Comparison of ENCODE assay signal across 9 cellular contexts in the genomic region with DNA sequence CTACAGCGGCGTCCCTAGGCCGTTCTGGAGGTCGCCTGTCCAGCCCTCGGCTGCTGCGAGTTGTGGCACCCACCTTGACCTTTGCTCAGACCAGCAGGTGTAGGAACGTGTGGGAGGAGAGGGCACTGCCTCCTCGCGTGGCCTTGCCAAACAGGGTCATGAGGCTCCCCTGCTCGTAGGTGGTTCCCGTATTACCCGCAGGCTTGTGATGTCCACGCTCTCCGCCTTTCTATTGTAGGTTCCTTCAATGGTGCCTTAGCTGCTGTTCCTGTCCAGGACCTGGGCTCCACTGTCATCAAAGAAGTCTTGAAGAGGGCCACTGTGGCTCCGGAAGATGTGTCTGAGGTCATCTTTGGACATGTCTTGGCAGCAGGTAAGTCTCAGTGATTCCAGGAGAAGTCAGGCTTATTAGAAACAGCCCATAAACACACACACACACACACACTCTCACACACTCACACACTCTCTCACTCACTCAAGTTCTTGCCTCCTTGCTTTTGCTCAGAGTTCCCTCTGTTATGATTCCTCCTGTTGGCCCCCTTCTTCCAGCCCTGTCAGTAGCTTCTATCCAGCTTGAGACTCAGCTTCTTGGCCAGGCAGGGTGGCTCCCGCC. TPM values are rescaled to one million over a fixed set of nuclear protein-coding genes. Genes with fewer than 3 reads are reported as not detected.
A peak's percentile ranks its signal among the peaks of the same experiment; 100 is the strongest.
DNase-seq lines count a peak whose midpoint lies in the region; ATAC-seq and TF ChIP-seq lines count a peak whose summit lies in the region.
"Had no signal": no experiment of that assay in that cellular context is flagged by ENCODE, and none has a peak within 500 bp of the region (broad histone marks: within the 10 kb centered on the region; RNA-seq: fewer than 3 reads in every experiment).

No MANE protein-coding gene starts in this region.

- no peaks in the 10 kb centered on the region for H3K9me3 ChIP-seq in fibroblast of lung (ENCODE audit: control insufficient read depth, insufficient read depth, low read depth, low read length)
- no peaks in the 10 kb centered on the region for H3K9me3 ChIP-seq in neuron (ENCODE audit: low read length)

- H3K9ac ChIP-seq in fibroblast of lung (ENCODE audit: insufficient read depth, low read length), result peak overlapping the region; percentile 90

- CTCF ChIA-PET in WTC11 (lab: Charles Lee), result no interaction called here

- H2AFZ ChIP-seq in fibroblast of lung (ENCODE audit: low read length), result peak overlapping the region; percentile 4
- H2AFZ ChIP-seq in neuron (ENCODE audit: low read depth, low read length), result peak overlapping the region; percentile 89

- H3K4me3 Mint-ChIP-seq in WTC11, result peak overlapping the region; percentile 81

- H3K36me3 ChIP-seq in fibroblast of lung (ENCODE audit: control insufficient read depth, insufficient read depth, low read length), result peaks cover 6% of the 10 kb centered on the region
- H3K36me3 ChIP-seq in neuron (ENCODE audit: insufficient read depth, low read length), result peaks cover 52% of the 10 kb centered on the region

- ATAC-seq in HG03108 (IDR thresholded peaks at IDR 0.05; ENCODE audit: unreplicated experiment) (peak; percentile 2), WTC11 (no peak)

- peak overlapping the region; percentile 77 for H3K4me2 ChIP-seq in fibroblast of lung (ENCODE audit: extremely low read depth, insufficient read depth, low read length)

- peaks cover 34% of the 10 kb centered on the region for H3K4me1 Mint-ChIP-seq in WTC11

- no peaks in the 10 kb centered on the region for H4K20me1 ChIP-seq in fibroblast of lung (ENCODE audit: control insufficient read depth, extremely low read depth, insufficient read depth, low read length)

- no peaks in the 10 kb centered on the region; the same call in 1 of the 2 replicates for H3K27me3 Mint-ChIP-seq in WTC11 (ENCODE audit: low read depth)

- H3K9me3 Mint-ChIP-seq in WTC11, result no peaks in the 10 kb centered on the region

- peak overlapping the region; percentile 91 for H3K27ac ChIP-seq in fibroblast of lung (ENCODE audit: insufficient read depth, low read length)

- H3K27ac Mint-ChIP-seq in WTC11, result peak overlapping the region; percentile 97

- H3K79me2 ChIP-seq in fibroblast of lung (ENCODE audit: control insufficient read depth, insufficient read depth, low read length), result peaks cover 8% of the 10 kb centered on the region

- peaks cover 24% of the 10 kb centered on the region for H3K4me1 ChIP-seq in fibroblast of lung (ENCODE audit: control insufficient read depth, extremely low read depth, insufficient read depth, low read length)
- peaks cover 24% of the 10 kb centered on the region for H3K4me1 ChIP-seq in neuron (ENCODE audit: insufficient read depth, low read length)

- POLR2A ChIA-PET in WTC11 (lab: Charles Lee), result interaction anchor here (1.3 kb wide), 1 partner anchor 36 kb away, joined by 4 read pairs; the partner anchor contains the start of gene WTAP

- peaks cover 55% of the 10 kb centered on the region for H3K36me3 Mint-ChIP-seq in WTC11

- no peaks in the 10 kb centered on the region for H3K27me3 ChIP-seq in fibroblast of lung (ENCODE audit: control insufficient read depth, insufficient read depth, low read length)
- no peaks in the 10 kb centered on the region for H3K27me3 ChIP-seq in neuron (ENCODE audit: insufficient read depth, low read length)

- TF ChIP-seq CTCF in WTC11 (IDR thresholded peaks at IDR 0.05) (no peak), fibroblast of lung (conservative IDR thresholded peaks at IDR 0.05 in 1 of 2, IDR thresholded peaks at IDR 0.05 in 1 of 2; ENCODE audit: low read depth in 1 of 2, low read length in 2 of 2) (no peak)

- peak; percentile 36 for DNase-seq in NCI-H748 (lab: John Stamatoyannopoulos, UW; ENCODE audit: unreplicated experiment)
- no peak for DNase-seq in NCI-H748 treated with DMSO at 0.1 percent for 48 hours (lab: John Stamatoyannopoulos, UW)
- DNase-seq in WTC11 (ENCODE audit: low spot score), result no peak
- DNase-seq in fibroblast of lung (ENCODE audit: low read depth in 2 of 2), result peak in 1 of 2 donors; percentile 3
- DNase-seq in NCI-H1930 (lab: John Stamatoyannopoulos, UW), result no peak
- no peak for DNase-seq in NCI-H2171 (lab: John Stamatoyannopoulos, UW)

- H3K4me3 ChIP-seq in fibroblast of lung (replicated peaks in 1 of 4; ENCODE audit: control extremely low read depth in 1 of 4, insufficient read depth in 1 of 4, low read depth in 3 of 4, low read length in 4 of 4) (peak overlapping the region; percentile 52 to 83 (median 72)), neuron (ENCODE audit: low read length) (peak overlapping the region; percentile 56)

TF ChIP-seq in WTC11, 78 proteins besides CTCF, POLR2A, EP300 and RAD21:
- TF ChIP-seq NFE2L1 (CRISPR knock-in tag; IDR thresholded peaks at IDR 0.05), result 0 out of 2 replicates have a peak, but pooled peaks have one; percentile 32
- TF ChIP-seq PRDM15 (CRISPR knock-in tag; IDR thresholded peaks at IDR 0.05), result no peak

RNA-seq across cellular contexts. Expression of gene ACAT2, which starts 0.9 kb away (rescaled TPM):
- total RNA-seq in WTC11 (2021) (96.1 to 138 TPM (median 98.7 TPM) in 3 replicates), fibroblast of lung (37.5 and 121 TPM in 2 replicates)
- polyA plus RNA-seq in fibroblast of lung, result 108 TPM in 2 replicates
- 75.5 and 94.2 TPM in 2 replicates for polyA plus RNA-seq in fibroblast of lung (2012)
- 17.6 and 35.0 TPM in 2 replicates for polyA minus RNA-seq in fibroblast of lung (ENCODE audit: low replicate concordance)

RNA-seq across cellular contexts. Expression of gene TCP1, which starts 26.6 kb away (rescaled TPM):
- total RNA-seq in WTC11 (2021) (293 to 388 TPM (median 301 TPM) in 3 replicates), fibroblast of lung (200 and 231 TPM in 2 replicates)
- polyA plus RNA-seq in fibroblast of lung, result 142 and 163 TPM in 2 replicates
- polyA plus RNA-seq in fibroblast of lung (2012), result 143 and 217 TPM in 2 replicates
- polyA minus RNA-seq in fibroblast of lung (ENCODE audit: low replicate concordance), result 57.2 and 101 TPM in 2 replicates

RNA-seq across cellular contexts. Expression of gene MRPL18, which starts 27.5 kb away (rescaled TPM):
- 81.8 to 95.2 TPM (median 83.0 TPM) in 3 replicates for total RNA-seq in WTC11 (2021)
- 80.4 and 82.7 TPM in 2 replicates for total RNA-seq in fibroblast of lung
- polyA plus RNA-seq in fibroblast of lung, result 87.1 and 101 TPM in 2 replicates
- polyA plus RNA-seq in fibroblast of lung (2012), result 87.8 and 94.7 TPM in 2 replicates
- polyA minus RNA-seq in fibroblast of lung (ENCODE audit: low replicate concordance), result 32.2 and 33.7 TPM in 2 replicates

RNA-seq across cellular contexts. Expression of gene WTAP, which starts 35.5 kb away (rescaled TPM):
- total RNA-seq in WTC11 (2021) (88.8 to 92.7 TPM (median 91.9 TPM) in 3 replicates), fibroblast of lung (124 and 137 TPM in 2 replicates)
- polyA plus RNA-seq in fibroblast of lung, result 52.7 and 63.0 TPM in 2 replicates
- polyA plus RNA-seq in fibroblast of lung (2012), result 66.4 and 70.6 TPM in 2 replicates
- 9.4 and 15.1 TPM in 2 replicates for polyA minus RNA-seq in fibroblast of lung (ENCODE audit: low replicate concordance)

RNA-seq across cellular contexts. Expression of gene PNLDC1, which starts 37.3 kb away (rescaled TPM):
- total RNA-seq in WTC11 (2021) (0.16 to 0.39 TPM (median 0.34 TPM) in 3 replicates), fibroblast of lung (not detected in 2 replicates)
- 0.09 TPM in 1 of 2 replicates, not detected in the other for polyA plus RNA-seq in fibroblast of lung
- 0.12 TPM in 1 of 2 replicates, not detected in the other for polyA plus RNA-seq in fibroblast of lung (2012)
- polyA minus RNA-seq in fibroblast of lung (ENCODE audit: low replicate concordance), result not detected in 2 replicates
- total RNA-seq: dermis microvascular lymphatic vessel endothelial cell had no signal
